ENCODE assay signal across 8 cellular contexts in genomic region chr7:55708028-55708427, GRCh38.
DNase-seq lines count a peak whose midpoint lies in the region; ATAC-seq and TF ChIP-seq lines count a peak whose summit lies in the region.
"Not testable (repeated sequence)": the region's sequence is repeated elsewhere in the genome, so short reads cannot be mapped to it uniquely, and the experiment has no call there.

No MANE protein-coding gene starts in this region.

- intact Hi-C loops in MCF 10A (cut with micrococcal nuclease); Right ventricle myocardium superior (cut with DNase I); uterus (cut with DNase I; ENCODE audit: low total_unique reads): not testable (repeated sequence)

- not testable (repeated sequence) for TF ChIP-seq CTCF in MCF 10A (IDR thresholded peaks at IDR 0.05; ENCODE audit: unreplicated experiment); uterus (IDR thresholded peaks at IDR 0.05)

- H3K27ac Mint-ChIP-seq in MCF 10A (ENCODE audit: low read depth, unreplicated experiment) = peak overlapping the region; percentile 63

- CTCF ChIA-PET in MCF 10A (lab: Yijun Ruan, JAX) = interaction anchor here (0.6 to 0.7 kb wide), 2 partner anchors 62 to 66 kb away, joined by 3 to 7 read pairs; no protein-coding TSS in a partner anchor

- H3K27ac ChIP-seq in ACC112 (ENCODE audit: low read depth, low read length); mesendoderm (ENCODE audit: low read depth, low read length); uterus: not testable (repeated sequence)

- not testable (repeated sequence) for H3K9ac ChIP-seq in mesendoderm (ENCODE audit: low read length)

- H3K9me3 Mint-ChIP-seq in MCF 10A (ENCODE audit: unreplicated experiment) = not testable (repeated sequence)

- H3K4me3 ChIP-seq in ACC112 (ENCODE audit: low read depth, low read length) = peak overlapping the region; percentile 49; the same call in 1 of the 2 replicates
- H3K4me3 ChIP-seq in MG63; mesendoderm (ENCODE audit: low read length); uterus: not testable (repeated sequence)

- peaks cover 11% of the 10 kb centered on the region for H3K4me1 Mint-ChIP-seq in MCF 10A (ENCODE audit: insufficient read depth, unreplicated experiment)

- not testable (repeated sequence) for H3K79me2 ChIP-seq in ACC112 (ENCODE audit: control insufficient read depth, insufficient read depth, low read length, unreplicated experiment); mesendoderm (ENCODE audit: control insufficient read depth, insufficient read depth, low read length)

- not testable (repeated sequence) for H2BK120ac ChIP-seq in mesendoderm (ENCODE audit: low read depth, low read length)

- H3K23ac ChIP-seq in mesendoderm (ENCODE audit: low read length) = not testable (repeated sequence)

- TF ChIP-seq POLR2A in uterus (IDR thresholded peaks at IDR 0.05) = not testable (repeated sequence)

- ATAC-seq in Right ventricle myocardium superior (ENCODE audit: poor library complexity) = peak; percentile 20

- not testable (repeated sequence) for H3K18ac ChIP-seq in mesendoderm (ENCODE audit: low read length)

- not testable (repeated sequence) for H3K4ac ChIP-seq in mesendoderm (ENCODE audit: low read depth, low read length)

- not testable (repeated sequence) for BruUV-seq in MCF 10A (replicated peaks; lab: Mats Ljungman, UMichigan)

- H2AK5ac ChIP-seq in mesendoderm (ENCODE audit: low read length) = not testable (repeated sequence)

- H4K5ac ChIP-seq in mesendoderm (ENCODE audit: low read length) = not testable (repeated sequence)

- not testable (repeated sequence) for H3K4me1 ChIP-seq in ACC112 (ENCODE audit: control insufficient read depth, insufficient read depth, low read length, unreplicated experiment); mesendoderm (ENCODE audit: control insufficient read depth, low read depth, low read length); uterus

- not testable (repeated sequence) for H3K9me3 ChIP-seq in MG63, uterus

- no CpG with 5 or more reads among the region's 6 CpGs for WGBS in mesendoderm (ENCODE audit: extremely low coverage, insufficient coverage, low lambda C conversion rate)

- not testable (repeated sequence) for H3K4me2 ChIP-seq in mesendoderm (ENCODE audit: low read length)

- H3K27me3 Mint-ChIP-seq in MCF 10A (ENCODE audit: insufficient read depth, unreplicated experiment) = not testable (repeated sequence)

- POLR2A ChIA-PET in MCF 10A (lab: Yijun Ruan, JAX) = not testable (repeated sequence)

- DNase-seq in EL (peak; percentile 48), MG63 (peak; percentile 86), MCF 10A (ENCODE audit: unreplicated experiment) (peak; percentile 82), fibroblast of gingiva (ENCODE audit: low read depth) (peak; percentile 2), Right ventricle myocardium superior (peak; percentile 55), mesendoderm (peak; percentile 21), uterus (peak; percentile 22 to 61)

- not testable (repeated sequence) for H3K36me3 ChIP-seq in ACC112 (ENCODE audit: insufficient read depth, low read length); MG63; mesendoderm (ENCODE audit: control insufficient read depth, insufficient read depth, low read length); uterus

- H2BK15ac ChIP-seq in mesendoderm (replicated peaks; ENCODE audit: low read depth) = not testable (repeated sequence)

- not testable (repeated sequence) for H3K56ac ChIP-seq in mesendoderm (ENCODE audit: low read length)

- H4K8ac ChIP-seq in mesendoderm (ENCODE audit: low read depth, low read length) = not testable (repeated sequence)

- H2AFZ ChIP-seq in ACC112 (ENCODE audit: low read length, unreplicated experiment) = not testable (repeated sequence)

- peak overlapping the region; percentile 41 for H3K4me3 Mint-ChIP-seq in MCF 10A (ENCODE audit: unreplicated experiment)

- not testable (repeated sequence) for H3K36me3 Mint-ChIP-seq in MCF 10A (ENCODE audit: insufficient read depth, unreplicated experiment)

- not testable (repeated sequence) for H3K79me1 ChIP-seq in mesendoderm (ENCODE audit: low read length)

- H3K27me3 ChIP-seq in ACC112 (ENCODE audit: insufficient read depth, low read length); MG63; mesendoderm (ENCODE audit: insufficient read depth, low read length, poor library complexity); uterus: not testable (repeated sequence)

- H2BK5ac ChIP-seq in mesendoderm (ENCODE audit: low read length) = not testable (repeated sequence)

Comparison
In these comparisons a context has a peak if more than half of its experiments do, and no peak if none do; other contexts are left out.
1. DNase-seq: peak in every context shown above with its lines; median percentile 86 in MG63; 82 in MCF 10A; 55 in Right ventricle myocardium superior; 48 in EL; 42 in uterus; 21 in mesendoderm; 2 in fibroblast of gingiva.